In genomic region chr2:26970244-26970927, GRCh38 we compare ENCODE assay signal across 8 cellular contexts. TPM values are rescaled to one million over a fixed set of nuclear protein-coding genes. Genes with fewer than 3 reads are reported as not detected.
DNase-seq lines count a peak whose midpoint lies in the region; ATAC-seq and TF ChIP-seq lines count a peak whose summit lies in the region.

MAPRE3 (plus strand) TSS chr2:26970637; CDS start chr2:27022219, 51,582 bp downstream.

- H3K4me3 ChIP-seq in cardiac muscle cell (peak within 1 kb of the TSS; percentile 91), testis (peak within 1 kb of the TSS; percentile 78 to 86)

- no peaks in the 10 kb centered on the region for H3K36me3 Mint-ChIP-seq in activated naive CD8-positive, alpha-beta T cell treated with anti-CD3 and anti-CD28 coated beads, Interleukin-2, amount 50 U/mL, for 24 hours (ENCODE audit: low read depth)
- peaks cover 2% of the 10 kb centered on the region for H3K36me3 Mint-ChIP-seq in osteocyte (ENCODE audit: unreplicated experiment)

- peaks cover 17% of the 10 kb centered on the region for H3K4me1 Mint-ChIP-seq in activated naive CD8-positive, alpha-beta T cell treated with anti-CD3 and anti-CD28 coated beads, Interleukin-2, amount 50 U/mL, for 24 hours
- peaks cover 12% of the 10 kb centered on the region for H3K4me1 Mint-ChIP-seq in osteocyte (ENCODE audit: unreplicated experiment)

- intact Hi-C loops in testis (cut with DNase I; ENCODE audit: low total_unique reads), result no loop called here

- H3K4me1 ChIP-seq in cardiac muscle cell (ENCODE audit: low read depth), result peaks cover 33% of the 10 kb centered on the region
- H3K4me1 ChIP-seq in testis, result no peaks in the 10 kb centered on the region

- DNase-seq in DMS79 treated with DMSO at 0.1 percent for 48 hours (lab: John Stamatoyannopoulos, UW) (peak; percentile 92), HEK293T (ENCODE audit: extremely low spot score) (peak; percentile 97), NCI-H128 (lab: John Stamatoyannopoulos, UW; ENCODE audit: unreplicated experiment) (peak; percentile 86), SW480 (ENCODE audit: low spot score) (peak; percentile 74), cardiac muscle cell (ENCODE audit: low read depth in 1 of 2, low spot score in 1 of 2) (peak; percentile 75 to 93), osteocyte (ENCODE audit: extremely low spot score, unreplicated experiment) (peak; percentile 94), testis (peak; percentile 91)
- DNase-seq in activated naive CD8-positive, alpha-beta T cell treated with anti-CD3 and anti-CD28 coated beads, Interleukin-2, amount 50 U/mL, for 24 hours, result peak; percentile 81

- peak within 1 kb of the TSS; percentile 70 for H3K27ac ChIP-seq in cardiac muscle cell
- peak within 1 kb of the TSS; percentile 40 to 73 for H3K27ac ChIP-seq in testis

- no peaks in the 10 kb centered on the region for H3K9me3 ChIP-seq in cardiac muscle cell (ENCODE audit: low read depth)
- no peaks in the 10 kb centered on the region for H3K9me3 ChIP-seq in testis

- CTCF ChIA-PET in HEK293T (lab: Yijun Ruan, JAX), result interaction anchor here (1.1 kb wide), 1 partner anchor 46 kb away, joined by 4 read pairs; no protein-coding TSS in a partner anchor

- no peak for TF ChIP-seq POLR2A in testis (IDR thresholded peaks at IDR 0.05)

- H3K27me3 Mint-ChIP-seq in activated naive CD8-positive, alpha-beta T cell treated with anti-CD3 and anti-CD28 coated beads, Interleukin-2, amount 50 U/mL, for 24 hours, result peaks cover 21% of the 10 kb centered on the region
- H3K27me3 Mint-ChIP-seq in osteocyte (ENCODE audit: unreplicated experiment), result peaks cover 46% of the 10 kb centered on the region

- H3K9me3 Mint-ChIP-seq in activated naive CD8-positive, alpha-beta T cell treated with anti-CD3 and anti-CD28 coated beads, Interleukin-2, amount 50 U/mL, for 24 hours, result no peaks in the 10 kb centered on the region
- H3K9me3 Mint-ChIP-seq in osteocyte (ENCODE audit: unreplicated experiment), result no peaks in the 10 kb centered on the region

- no peak for TF ChIP-seq CTCF in cardiac muscle cell (IDR thresholded peaks at IDR 0.05; ENCODE audit: low read depth, low read length)
- no peak for TF ChIP-seq CTCF in osteocyte (IDR thresholded peaks at IDR 0.05)
- no peak for TF ChIP-seq CTCF in testis (IDR thresholded peaks at IDR 0.05)

- 0 to 1% methylated on average over 9 to 56 of the region's 69 CpGs for WGBS in testis, 2 donors

- POLR2A ChIA-PET in HEK293T (lab: Yijun Ruan, JAX), result interaction anchor here (1.4 kb wide), 1 partner anchor 81 kb away, joined by 4 read pairs; the partner anchor contains the start of gene AGBL5

- no peaks in the 10 kb centered on the region for H3K36me3 ChIP-seq in cardiac muscle cell
- no peaks in the 10 kb centered on the region for H3K36me3 ChIP-seq in testis (ENCODE audit: low read depth, missing control alignments)

- H3K27me3 ChIP-seq in cardiac muscle cell (peaks cover 23% of the 10 kb centered on the region), testis (no peaks in the 10 kb centered on the region)

- H3K27ac Mint-ChIP-seq in activated naive CD8-positive, alpha-beta T cell treated with anti-CD3 and anti-CD28 coated beads, Interleukin-2, amount 50 U/mL, for 24 hours, result peak within 1 kb of the TSS; percentile 53
- H3K27ac Mint-ChIP-seq in osteocyte (ENCODE audit: unreplicated experiment), result peak within 1 kb of the TSS; percentile 16

- ATAC-seq in activated naive CD8-positive, alpha-beta T cell treated with anti-CD3 and anti-CD28 coated beads, Interleukin-2, amount 50 U/mL, for 24 hours, result peak; percentile 88

- H3K4me3 Mint-ChIP-seq in activated naive CD8-positive, alpha-beta T cell treated with anti-CD3 and anti-CD28 coated beads, Interleukin-2, amount 50 U/mL, for 24 hours, result peak within 1 kb of the TSS; percentile 75
- peak within 1 kb of the TSS; percentile 84 for H3K4me3 Mint-ChIP-seq in osteocyte (ENCODE audit: unreplicated experiment)

TF ChIP-seq in HEK293T, 16 proteins besides CTCF, POLR2A, EP300 and RAD21:
- TF ChIP-seq FOXA1 (IDR thresholded peaks at IDR 0.05) (no peak), PKNOX1 (IDR thresholded peaks at IDR 0.05) (peak; percentile 77)

RNA-seq across cellular contexts. Expression of gene MAPRE3, which starts in this region (rescaled TPM):
- total RNA-seq in cardiac muscle cell, result 75.9 and 143 TPM in 2 replicates
- polyA plus RNA-seq in cardiac muscle cell, result 212 TPM in 2 replicates
- total RNA-seq in osteocyte, result 9.4 and 9.5 TPM in 2 replicates
- 10 to 100 TPM; 31.4 to 49.8 TPM for total RNA-seq in testis
- polyA plus RNA-seq in testis (ENCODE audit: insufficient read depth, low read depth, low replicate concordance), result 112 TPM

Comparison
In these comparisons a context has a peak if more than half of its experiments do, and no peak if none do; other contexts are left out.
1. Peak in every context shown above with its lines: DNase-seq, ATAC-seq, H3K4me3 ChIP-seq and H3K27ac ChIP-seq.